ENCODE assay signal across 10 cellular contexts in the genomic region with DNA sequence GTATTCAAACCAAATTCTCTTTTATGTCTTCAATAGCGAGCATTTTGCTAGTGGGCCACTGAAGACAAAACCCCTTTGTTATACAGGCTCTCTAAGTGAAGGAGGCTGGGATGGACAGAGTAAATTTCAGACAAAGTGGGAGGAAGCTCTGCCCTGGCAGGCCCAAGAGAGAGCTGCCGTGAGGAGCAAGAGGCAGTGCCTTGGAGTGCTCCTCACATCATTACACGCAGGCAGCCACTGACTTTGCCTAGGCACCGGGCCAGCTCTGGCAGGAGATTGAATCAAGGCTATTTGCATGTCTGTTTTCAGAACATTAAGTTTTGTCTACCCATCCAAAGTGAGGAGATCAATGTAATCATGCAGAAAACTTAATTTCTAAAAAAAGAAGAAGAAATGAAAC.
DNase-seq lines count a peak whose midpoint lies in the region; ATAC-seq, FAIRE-seq and TF ChIP-seq lines count a peak whose summit lies in the region.
"Had no signal": no experiment of that assay in that cellular context is flagged by ENCODE, and none has a peak within 500 bp of the region (broad histone marks: within the 10 kb centered on the region; RNA-seq: fewer than 3 reads in every experiment).

No MANE protein-coding gene starts in this region.

- no peak overlapping the region for H4K8ac ChIP-seq in mesenchymal stem cell (ENCODE audit: low read length)

- H3K18ac ChIP-seq in mesenchymal stem cell (ENCODE audit: low read depth in 1 of 2, low read length in 2 of 2) = peak overlapping the region in 1 of 2 experiments; percentile 51

- DNase-seq in GM12891 (ENCODE audit: insufficient read length, low spot score) (no peak), mesenchymal stem cell (no peak), HTR-8/SVneo (ENCODE audit: insufficient read length, low spot score) (no peak), NCI-H2196 (lab: John Stamatoyannopoulos, UW; ENCODE audit: unreplicated experiment) (no peak)
- no peak for DNase-seq in activated naive CD4-positive, alpha-beta T cell treated with anti-CD3 and anti-CD28 coated beads, Interleukin-2, amount 10 ng/mL, durations not matched to agents 7 days and 5 days
- no peak for DNase-seq in stimulated activated CD4-positive, alpha-beta T cell treated with anti-CD3 and anti-CD28 coated beads, Interleukin-4, amount 100 ng/mL, for 1 hour
- DNase-seq: activated naive CD4-positive, alpha-beta T cell; NCI-H146 had no signal

- H3K4me2 ChIP-seq in mesenchymal stem cell (ENCODE audit: low read length, poor library complexity, severe bottlenecking) = no peak overlapping the region

- H2BK120ac ChIP-seq in mesenchymal stem cell (ENCODE audit: low read depth, low read length) = no peak overlapping the region

- no peak overlapping the region for H3K14ac ChIP-seq in mesenchymal stem cell (ENCODE audit: low read length in 2 of 2)

- ATAC-seq in HG02759 (IDR thresholded peaks at IDR 0.05; ENCODE audit: unreplicated experiment) = peak; percentile 46

- H3K36me3 Mint-ChIP-seq in brain = no peaks in the 10 kb centered on the region
- H3K36me3 Mint-ChIP-seq in activated naive CD4-positive, alpha-beta T cell treated with anti-CD3 and anti-CD28 coated beads, Interleukin-2, amount 10 ng/mL, durations not matched to agents 7 days and 5 days = no peaks in the 10 kb centered on the region

- no peaks in the 10 kb centered on the region for H3K9me3 Mint-ChIP-seq in brain
- H3K9me3 Mint-ChIP-seq in activated naive CD4-positive, alpha-beta T cell treated with anti-CD3 and anti-CD28 coated beads, Interleukin-2, amount 10 ng/mL, durations not matched to agents 7 days and 5 days = no peaks in the 10 kb centered on the region

- H3K27me3 Mint-ChIP-seq in brain = no peaks in the 10 kb centered on the region
- no peaks in the 10 kb centered on the region for H3K27me3 Mint-ChIP-seq in activated naive CD4-positive, alpha-beta T cell treated with anti-CD3 and anti-CD28 coated beads, Interleukin-2, amount 10 ng/mL, durations not matched to agents 7 days and 5 days

- no peak overlapping the region for H2BK12ac ChIP-seq in mesenchymal stem cell (ENCODE audit: low read length in 2 of 2)

- no peaks in the 10 kb centered on the region for H3K79me1 ChIP-seq in mesenchymal stem cell (replicated peaks; ENCODE audit: low read length, poor library complexity, severe bottlenecking)

- peaks cover 4% of the 10 kb centered on the region for H3K4me1 ChIP-seq in mesenchymal stem cell (ENCODE audit: control insufficient read depth, insufficient read depth, low read depth, low read length)

- H2BK5ac ChIP-seq in mesenchymal stem cell (ENCODE audit: low read depth, low read length, poor library complexity, severe bottlenecking) = no peak overlapping the region

- peak overlapping the region in 3 of 5 experiments; percentile 3 to 50 (median 49) for H3K27ac Mint-ChIP-seq in brain
- no peak overlapping the region for H3K27ac Mint-ChIP-seq in activated naive CD4-positive, alpha-beta T cell treated with anti-CD3 and anti-CD28 coated beads, Interleukin-2, amount 10 ng/mL, durations not matched to agents 7 days and 5 days

- no peak overlapping the region for H3K27ac ChIP-seq in mesenchymal stem cell (ENCODE audit: low read length, poor library complexity, severe bottlenecking)

- H4K91ac ChIP-seq in mesenchymal stem cell (ENCODE audit: low read length) = no peak overlapping the region

- H3K4me3 Mint-ChIP-seq in brain = no peak overlapping the region
- no peak overlapping the region for H3K4me3 Mint-ChIP-seq in activated naive CD4-positive, alpha-beta T cell treated with anti-CD3 and anti-CD28 coated beads, Interleukin-2, amount 10 ng/mL, durations not matched to agents 7 days and 5 days

- CTCF ChIA-PET in activated naive CD4-positive, alpha-beta T cell treated with anti-CD3 and anti-CD28 coated beads, Interleukin-2, amount 10 ng/mL, durations not matched to agents 7 days and 5 days (lab: Charles Lee) = no interaction called here

- peak overlapping the region; percentile 66 for H3K9ac ChIP-seq in mesenchymal stem cell (ENCODE audit: low read length)

- no peak for TF ChIP-seq CTCF in brain (conservative IDR thresholded peaks at IDR 0.05)

- no peak overlapping the region for H2BK15ac ChIP-seq in mesenchymal stem cell (ENCODE audit: low read depth, poor library complexity, severe bottlenecking)

- TF ChIP-seq POLR2A in GM12891 (IDR thresholded peaks at IDR 0.05; ENCODE audit: low read depth, low read length) = no peak

- H2AFZ ChIP-seq in mesenchymal stem cell (ENCODE audit: low read depth, low read length) = no peak overlapping the region

- no peaks in the 10 kb centered on the region for H3K27me3 ChIP-seq in mesenchymal stem cell (ENCODE audit: control insufficient read depth in 1 of 2, insufficient read depth in 1 of 2, low read length in 2 of 2)

- no peak overlapping the region for H3K4ac ChIP-seq in mesenchymal stem cell (ENCODE audit: low read depth in 1 of 2, low read length in 2 of 2)

- FAIRE-seq in GM12891 (lab: Jason Lieb, UNC) (peak; percentile 9), HTR-8/SVneo (lab: Jason Lieb, UNC) (no peak)

- no peaks in the 10 kb centered on the region for H3K9me3 ChIP-seq in mesenchymal stem cell (ENCODE audit: control insufficient read depth, low read length)

- WGBS in mesenchymal stem cell = 96% methylated on average over 4 of the region's 4 CpGs

- no peak overlapping the region for H3K4me3 ChIP-seq in mesenchymal stem cell (ENCODE audit: insufficient read depth in 1 of 2, low read depth in 1 of 2, low read length in 2 of 2)

- H3K36me3 ChIP-seq in mesenchymal stem cell (ENCODE audit: control insufficient read depth in 1 of 2, insufficient read depth in 2 of 2, low read depth in 1 of 2, low read length in 2 of 2) = no peaks in the 10 kb centered on the region

- H2AK5ac ChIP-seq in mesenchymal stem cell (ENCODE audit: low read length, severe bottlenecking) = no peak overlapping the region

- no peak overlapping the region for H3K23ac ChIP-seq in mesenchymal stem cell (ENCODE audit: low read length in 2 of 2)

- H3K4me1 Mint-ChIP-seq in brain = peaks cover 29% of the 10 kb centered on the region
- H3K4me1 Mint-ChIP-seq in activated naive CD4-positive, alpha-beta T cell treated with anti-CD3 and anti-CD28 coated beads, Interleukin-2, amount 10 ng/mL, durations not matched to agents 7 days and 5 days = no peaks in the 10 kb centered on the region

TF ChIP-seq in GM12891, 5 proteins besides CTCF, POLR2A, EP300 and RAD21:
- TF ChIP-seq POU2F2 (IDR thresholded peaks at IDR 0.05; ENCODE audit: low read depth, low read length) (peak; percentile 49; the same call in 1 of the 2 replicates), POLR2AphosphoS5 (IDR thresholded peaks at IDR 0.05; ENCODE audit: low read depth, low read length) (no peak), PAX5 (IDR thresholded peaks at IDR 0.05; ENCODE audit: insufficient read depth, low read length, severe bottlenecking) (no peak)
